ENCODE assay signal across 1 cellular context in genomic region chr2:159797468-159798375, GRCh38.
TF ChIP-seq lines count a peak whose summit lies in the region.

A gene with protein sequence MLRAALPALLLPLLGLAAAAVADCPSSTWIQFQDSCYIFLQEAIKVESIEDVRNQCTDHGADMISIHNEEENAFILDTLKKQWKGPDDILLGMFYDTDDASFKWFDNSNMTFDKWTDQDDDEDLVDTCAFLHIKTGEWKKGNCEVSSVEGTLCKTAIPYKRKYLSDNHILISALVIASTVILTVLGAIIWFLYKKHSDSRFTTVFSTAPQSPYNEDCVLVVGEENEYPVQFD (minus strand): TSS chr2:159798208. CDS start chr2:159798198, 10 bp downstream.

TF ChIP-seq in HepG2, 621 proteins besides CTCF, POLR2A, EP300 and RAD21 (continued from another document and continues in another):
- TF ChIP-seq KIAA2018 (CRISPR knock-in tag; IDR thresholded peaks at IDR 0.05; ENCODE audit: borderline replicate concordance), result peak; percentile 86; the same call in 1 of the 2 replicates
- TF ChIP-seq SRF (IDR thresholded peaks at IDR 0.05; ENCODE audit: low read depth, low read length), result no peak
- TF ChIP-seq NRL (CRISPR knock-in tag; IDR thresholded peaks at IDR 0.05; ENCODE audit: borderline replicate concordance), result peak; percentile 95
- no peak for TF ChIP-seq CC2D1A (CRISPR knock-in tag; IDR thresholded peaks at IDR 0.05)
- TF ChIP-seq SOX13 (IDR thresholded peaks at IDR 0.05), result no peak
- peak in 1 of 2 experiments; percentile 37; a peak in 2 of 4 replicates for TF ChIP-seq SOX13 (CRISPR knock-in tag; conservative IDR thresholded peaks at IDR 0.05 in 1 of 2, IDR thresholded peaks at IDR 0.05 in 1 of 2)
- no peak; the same call in 1 of the 2 replicates for TF ChIP-seq ZNF263 (CRISPR knock-in tag; IDR thresholded peaks at IDR 0.05)
- no peak for TF ChIP-seq TCF7L2 (IDR thresholded peaks at IDR 0.05; ENCODE audit: low read depth, low read length)
- TF ChIP-seq ZBTB8A (CRISPR knock-in tag; IDR thresholded peaks at IDR 0.05; ENCODE audit: borderline replicate concordance, low read depth), result peak; percentile 78; the same call in 1 of the 2 replicates
- TF ChIP-seq ZNF30 (CRISPR knock-in tag; IDR thresholded peaks at IDR 0.05), result peak; percentile 83; the same call in 1 of the 2 replicates
- TF ChIP-seq ZNF329 (CRISPR knock-in tag; IDR thresholded peaks at IDR 0.05; ENCODE audit: low read depth), result peak; percentile 85
- no peak for TF ChIP-seq PCBP2 (optimal IDR thresholded peaks at IDR 0.05; ENCODE audit: low read depth, low read length, poor library complexity, severe bottlenecking)
- TF ChIP-seq IRF2 (CRISPR knock-in tag; IDR thresholded peaks at IDR 0.05), result 0 out of 2 replicates have a peak, but pooled peaks have one; percentile 52
- no peak for TF ChIP-seq GTF2F1 (IDR thresholded peaks at IDR 0.05; ENCODE audit: low read length)
- peak; percentile 16; the same call in 1 of the 2 replicates for TF ChIP-seq ZFP37 (CRISPR knock-in tag; IDR thresholded peaks at IDR 0.05; ENCODE audit: borderline replicate concordance)
- no peak for TF ChIP-seq RARG (CRISPR knock-in tag; IDR thresholded peaks at IDR 0.05; ENCODE audit: low read depth)
- TF ChIP-seq, protein P1, sequence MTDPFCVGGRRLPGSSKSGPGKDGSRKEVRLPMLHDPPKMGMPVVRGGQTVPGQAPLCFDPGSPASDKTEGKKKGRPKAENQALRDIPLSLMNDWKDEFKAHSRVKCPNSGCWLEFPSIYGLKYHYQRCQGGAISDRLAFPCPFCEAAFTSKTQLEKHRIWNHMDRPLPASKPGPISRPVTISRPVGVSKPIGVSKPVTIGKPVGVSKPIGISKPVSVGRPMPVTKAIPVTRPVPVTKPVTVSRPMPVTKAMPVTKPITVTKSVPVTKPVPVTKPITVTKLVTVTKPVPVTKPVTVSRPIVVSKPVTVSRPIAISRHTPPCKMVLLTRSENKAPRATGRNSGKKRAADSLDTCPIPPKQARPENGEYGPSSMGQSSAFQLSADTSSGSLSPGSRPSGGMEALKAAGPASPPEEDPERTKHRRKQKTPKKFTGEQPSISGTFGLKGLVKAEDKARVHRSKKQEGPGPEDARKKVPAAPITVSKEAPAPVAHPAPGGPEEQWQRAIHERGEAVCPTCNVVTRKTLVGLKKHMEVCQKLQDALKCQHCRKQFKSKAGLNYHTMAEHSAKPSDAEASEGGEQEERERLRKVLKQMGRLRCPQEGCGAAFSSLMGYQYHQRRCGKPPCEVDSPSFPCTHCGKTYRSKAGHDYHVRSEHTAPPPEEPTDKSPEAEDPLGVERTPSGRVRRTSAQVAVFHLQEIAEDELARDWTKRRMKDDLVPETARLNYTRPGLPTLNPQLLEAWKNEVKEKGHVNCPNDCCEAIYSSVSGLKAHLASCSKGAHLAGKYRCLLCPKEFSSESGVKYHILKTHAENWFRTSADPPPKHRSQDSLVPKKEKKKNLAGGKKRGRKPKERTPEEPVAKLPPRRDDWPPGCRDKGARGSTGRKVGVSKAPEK (CRISPR knock-in tag; IDR thresholded peaks at IDR 0.05; ENCODE audit: borderline replicate concordance), result peak; percentile 82
- TF ChIP-seq ZNF33A (CRISPR knock-in tag; IDR thresholded peaks at IDR 0.05; ENCODE audit: borderline replicate concordance), result no peak
- no peak; the same call in 1 of the 2 replicates for TF ChIP-seq ZNF550 (CRISPR knock-in tag; IDR thresholded peaks at IDR 0.05; ENCODE audit: borderline replicate concordance)
- TF ChIP-seq ZNF639 (CRISPR knock-in tag; conservative IDR thresholded peaks at IDR 0.05), result peak; percentile 6; the same call in 1 of the 2 replicates
- TF ChIP-seq, protein P2, sequence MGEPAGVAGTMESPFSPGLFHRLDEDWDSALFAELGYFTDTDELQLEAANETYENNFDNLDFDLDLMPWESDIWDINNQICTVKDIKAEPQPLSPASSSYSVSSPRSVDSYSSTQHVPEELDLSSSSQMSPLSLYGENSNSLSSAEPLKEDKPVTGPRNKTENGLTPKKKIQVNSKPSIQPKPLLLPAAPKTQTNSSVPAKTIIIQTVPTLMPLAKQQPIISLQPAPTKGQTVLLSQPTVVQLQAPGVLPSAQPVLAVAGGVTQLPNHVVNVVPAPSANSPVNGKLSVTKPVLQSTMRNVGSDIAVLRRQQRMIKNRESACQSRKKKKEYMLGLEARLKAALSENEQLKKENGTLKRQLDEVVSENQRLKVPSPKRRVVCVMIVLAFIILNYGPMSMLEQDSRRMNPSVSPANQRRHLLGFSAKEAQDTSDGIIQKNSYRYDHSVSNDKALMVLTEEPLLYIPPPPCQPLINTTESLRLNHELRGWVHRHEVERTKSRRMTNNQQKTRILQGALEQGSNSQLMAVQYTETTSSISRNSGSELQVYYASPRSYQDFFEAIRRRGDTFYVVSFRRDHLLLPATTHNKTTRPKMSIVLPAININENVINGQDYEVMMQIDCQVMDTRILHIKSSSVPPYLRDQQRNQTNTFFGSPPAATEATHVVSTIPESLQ (CRISPR knock-in tag; conservative IDR thresholded peaks at IDR 0.05), result no peak
- TF ChIP-seq HNRNPLL (IDR thresholded peaks at IDR 0.05; ENCODE audit: low read depth, low read length, poor library complexity, severe bottlenecking), result peak; percentile 85
- peak; percentile 53 for TF ChIP-seq SRSF1 (optimal IDR thresholded peaks at IDR 0.05; ENCODE audit: low read depth, low read length)
- peak; percentile 55; the same call in 1 of the 2 replicates for TF ChIP-seq RCOR2 (CRISPR knock-in tag; IDR thresholded peaks at IDR 0.05)
- TF ChIP-seq FOXM1 (CRISPR knock-in tag; IDR thresholded peaks at IDR 0.05), result no peak
- TF ChIP-seq SP1 (IDR thresholded peaks at IDR 0.05), result no peak
- no peak; the same call in 1 of the 2 replicates for TF ChIP-seq SP1 (CRISPR knock-in tag; IDR thresholded peaks at IDR 0.05)
- TF ChIP-seq, protein P3, sequence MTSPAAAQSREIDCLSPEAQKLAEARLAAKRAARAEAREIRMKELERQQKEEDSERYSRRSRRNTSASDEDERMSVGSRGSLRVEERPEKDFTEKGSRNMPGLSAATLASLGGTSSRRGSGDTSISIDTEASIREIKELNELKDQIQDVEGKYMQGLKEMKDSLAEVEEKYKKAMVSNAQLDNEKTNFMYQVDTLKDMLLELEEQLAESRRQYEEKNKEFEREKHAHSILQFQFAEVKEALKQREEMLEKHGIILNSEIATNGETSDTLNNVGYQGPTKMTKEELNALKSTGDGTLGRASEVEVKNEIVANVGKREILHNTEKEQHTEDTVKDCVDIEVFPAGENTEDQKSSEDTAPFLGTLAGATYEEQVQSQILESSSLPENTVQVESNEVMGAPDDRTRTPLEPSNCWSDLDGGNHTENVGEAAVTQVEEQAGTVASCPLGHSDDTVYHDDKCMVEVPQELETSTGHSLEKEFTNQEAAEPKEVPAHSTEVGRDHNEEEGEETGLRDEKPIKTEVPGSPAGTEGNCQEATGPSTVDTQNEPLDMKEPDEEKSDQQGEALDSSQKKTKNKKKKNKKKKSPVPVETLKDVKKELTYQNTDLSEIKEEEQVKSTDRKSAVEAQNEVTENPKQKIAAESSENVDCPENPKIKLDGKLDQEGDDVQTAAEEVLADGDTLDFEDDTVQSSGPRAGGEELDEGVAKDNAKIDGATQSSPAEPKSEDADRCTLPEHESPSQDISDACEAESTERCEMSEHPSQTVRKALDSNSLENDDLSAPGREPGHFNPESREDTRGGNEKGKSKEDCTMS (CRISPR knock-in tag; conservative IDR thresholded peaks at IDR 0.05), result no peak
- peak; percentile 82 for TF ChIP-seq SPEN (CRISPR knock-in tag; IDR thresholded peaks at IDR 0.05; ENCODE audit: low read depth)
- peak; percentile 67 for TF ChIP-seq FOXO1 (CRISPR knock-in tag; IDR thresholded peaks at IDR 0.05)
- TF ChIP-seq NONO (IDR thresholded peaks at IDR 0.05), result no peak
- peak; percentile 87 for TF ChIP-seq NONO (CRISPR knock-in tag; conservative IDR thresholded peaks at IDR 0.05)
- peak; percentile 71; the same call in 1 of the 2 replicates for TF ChIP-seq ZNF552 (CRISPR knock-in tag; IDR thresholded peaks at IDR 0.05; ENCODE audit: borderline replicate concordance)
- peak; percentile 87 for TF ChIP-seq ZNF563 (CRISPR knock-in tag; IDR thresholded peaks at IDR 0.05)
- TF ChIP-seq CENPX (CRISPR knock-in tag; IDR thresholded peaks at IDR 0.05), result no peak
- TF ChIP-seq FOSL2 (CRISPR knock-in tag; IDR thresholded peaks at IDR 0.05), result no peak
- peak; percentile 56; the same call in 1 of the 2 replicates for TF ChIP-seq ZMYM3 (CRISPR knock-in tag; IDR thresholded peaks at IDR 0.05)
- peak; percentile 87 for TF ChIP-seq HDAC1 (CRISPR knock-in tag; IDR thresholded peaks at IDR 0.05)
- peak; percentile 77; the same call in 1 of the 2 replicates for TF ChIP-seq ZNF558 (CRISPR knock-in tag; IDR thresholded peaks at IDR 0.05; ENCODE audit: borderline replicate concordance)
- TF ChIP-seq, protein P4, sequence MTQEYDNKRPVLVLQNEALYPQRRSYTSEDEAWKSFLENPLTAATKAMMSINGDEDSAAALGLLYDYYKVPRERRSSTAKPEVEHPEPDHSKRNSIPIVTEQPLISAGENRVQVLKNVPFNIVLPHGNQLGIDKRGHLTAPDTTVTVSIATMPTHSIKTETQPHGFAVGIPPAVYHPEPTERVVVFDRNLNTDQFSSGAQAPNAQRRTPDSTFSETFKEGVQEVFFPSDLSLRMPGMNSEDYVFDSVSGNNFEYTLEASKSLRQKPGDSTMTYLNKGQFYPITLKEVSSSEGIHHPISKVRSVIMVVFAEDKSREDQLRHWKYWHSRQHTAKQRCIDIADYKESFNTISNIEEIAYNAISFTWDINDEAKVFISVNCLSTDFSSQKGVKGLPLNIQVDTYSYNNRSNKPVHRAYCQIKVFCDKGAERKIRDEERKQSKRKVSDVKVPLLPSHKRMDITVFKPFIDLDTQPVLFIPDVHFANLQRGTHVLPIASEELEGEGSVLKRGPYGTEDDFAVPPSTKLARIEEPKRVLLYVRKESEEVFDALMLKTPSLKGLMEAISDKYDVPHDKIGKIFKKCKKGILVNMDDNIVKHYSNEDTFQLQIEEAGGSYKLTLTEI (CRISPR knock-in tag; conservative IDR thresholded peaks at IDR 0.05), result no peak; the same call in 1 of the 2 replicates
- 0 out of 2 replicates have a peak, but pooled peaks have one; percentile 41 for TF ChIP-seq RFXAP (CRISPR knock-in tag; IDR thresholded peaks at IDR 0.05; ENCODE audit: borderline replicate concordance)
- no peak; the same call in none of the 2 replicates for TF ChIP-seq SIX1 (CRISPR knock-in tag; IDR thresholded peaks at IDR 0.05; ENCODE audit: borderline replicate concordance)
- TF ChIP-seq DNMT3B (CRISPR knock-in tag; conservative IDR thresholded peaks at IDR 0.05), result no peak
- TF ChIP-seq ZNF282 (IDR thresholded peaks at IDR 0.05; ENCODE audit: partially characterized antibody), result no peak
- peak; percentile 93 for TF ChIP-seq ZNF160 (CRISPR knock-in tag; IDR thresholded peaks at IDR 0.05)
- TF ChIP-seq FOXK2 (IDR thresholded peaks at IDR 0.05), result no peak
- no peak for TF ChIP-seq CHD4 (IDR thresholded peaks at IDR 0.05; ENCODE audit: borderline replicate concordance, low read length)
- peak; percentile 26; the same call in 1 of the 2 replicates for TF ChIP-seq BCL6 (CRISPR knock-in tag; IDR thresholded peaks at IDR 0.05)
